ENCODE assay signal across 10 cellular contexts in the genomic region with DNA sequence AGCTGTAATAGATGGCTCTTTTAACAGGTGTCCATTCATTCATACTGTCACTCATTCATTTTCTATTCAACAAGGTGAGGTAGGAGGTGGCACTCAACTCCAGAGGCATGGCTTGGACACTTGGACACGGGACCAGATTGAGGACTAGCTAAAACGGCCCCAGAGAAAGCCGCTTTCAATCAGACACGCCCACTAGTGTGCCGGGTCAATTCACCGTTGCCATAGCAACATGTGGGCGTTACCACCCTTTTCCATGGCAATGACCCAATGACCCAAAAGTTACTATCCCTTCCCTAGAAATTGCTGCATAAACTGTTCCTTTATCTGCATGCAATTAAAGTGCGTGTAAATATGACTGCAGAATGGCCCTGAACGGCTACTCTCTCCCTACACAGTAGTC. TPM values are rescaled to one million over a fixed set of nuclear protein-coding genes. Genes with fewer than 3 reads are reported as not detected.
DNase-seq lines count a peak whose midpoint lies in the region; ATAC-seq and TF ChIP-seq lines count a peak whose summit lies in the region.
"Had no signal": no experiment of that assay in that cellular context is flagged by ENCODE, and none has a peak within 500 bp of the region (broad histone marks: within the 10 kb centered on the region; RNA-seq: fewer than 3 reads in every experiment).

No MANE protein-coding gene starts in this region.

- no peak overlapping the region for H4K5ac ChIP-seq in H9 (ENCODE audit: insufficient read length, low read depth, low read length)

- no peak overlapping the region for H3K23ac ChIP-seq in H9 (ENCODE audit: insufficient read length, low read depth, low read length)

- H3K4me2 ChIP-seq in H9 (ENCODE audit: insufficient read depth, insufficient read length, low read length) = peak overlapping the region; percentile 63
- H3K4me2 ChIP-seq in mammary epithelial cell (ENCODE audit: insufficient read depth, low read depth, low read length) = no peak overlapping the region

- no peak overlapping the region for H3K18ac ChIP-seq in H9 (ENCODE audit: insufficient read length, low read depth, low read length)

- H3K4me3 ChIP-seq in mammary epithelial cell (replicated peaks in 1 of 3; ENCODE audit: insufficient read depth in 1 of 3, low read depth in 2 of 3, low read length in 3 of 3) = no peak overlapping the region
- peak overlapping the region; percentile 32 for H3K4me3 ChIP-seq in iPS-18c (ENCODE audit: insufficient read depth, low read depth, low read length)
- H3K4me3 ChIP-seq in rectal smooth muscle tissue (ENCODE audit: low read length) = no peak overlapping the region

- H3K9ac ChIP-seq in H9 (ENCODE audit: extremely low read depth, insufficient read length, low read length) (no peak overlapping the region), mammary epithelial cell (ENCODE audit: insufficient read depth, low read length) (no peak overlapping the region), rectal smooth muscle tissue (ENCODE audit: low read length) (no peak overlapping the region)

- H2BK5ac ChIP-seq in H9 (ENCODE audit: insufficient read length, low read length) = no peak overlapping the region

- CTCF ChIA-PET in mammary epithelial cell (lab: Charles Lee; ENCODE audit: low non-redundant PET) = no interaction called here

- H2AFZ ChIP-seq in H9 (ENCODE audit: low read length) = no peak overlapping the region
- peak overlapping the region; percentile 93 for H2AFZ ChIP-seq in mammary epithelial cell (ENCODE audit: low read depth, low read length)

- DNase-seq in H9 (peak; percentile 60), mammary epithelial cell (no peak), NCI-H187 treated with DMSO at 0.1 percent for 48 hours (lab: John Stamatoyannopoulos, UW) (no peak)
- DNase-seq in activated naive CD4-positive, alpha-beta T cell (lab: John Stamatoyannopoulos, UW) = no peak

- H4K20me1 ChIP-seq in H9 (ENCODE audit: control insufficient read depth, insufficient read depth, insufficient read length) (no peaks in the 10 kb centered on the region), mammary epithelial cell (ENCODE audit: insufficient read depth, low read length) (no peaks in the 10 kb centered on the region)

- H3K79me2 ChIP-seq in H9 (ENCODE audit: insufficient read depth, low read length) (no peaks in the 10 kb centered on the region), mammary epithelial cell (ENCODE audit: insufficient read depth, low read length) (no peaks in the 10 kb centered on the region)

- H3T11ph ChIP-seq in H9 (ENCODE audit: low read length) = peak overlapping the region; percentile 11

- H3K27ac Mint-ChIP-seq in H9 = peak overlapping the region; percentile 98
- H3K27ac Mint-ChIP-seq: stimulated activated effector memory CD8-positive, alpha-beta T cell treated with anti-CD3 and anti-CD28 coated beads, Interleukin-12 subunit alpha, Interleukin-12 subunit beta, amount 100 ng/mL, for 72 hours had no signal

- peak overlapping the region; percentile 13 for H3K56ac ChIP-seq in H9 (ENCODE audit: insufficient read length, low read depth, low read length)

- no peak overlapping the region for H2BK20ac ChIP-seq in H9 (ENCODE audit: low read depth, low read length, poor library complexity, severe bottlenecking)

- ATAC-seq in HG03135 (IDR thresholded peaks at IDR 0.05; ENCODE audit: unreplicated experiment) (no peak), HG02571 (IDR thresholded peaks at IDR 0.05; ENCODE audit: unreplicated experiment) (no peak)
- ATAC-seq: stimulated activated effector memory CD8-positive, alpha-beta T cell treated with anti-CD3 and anti-CD28 coated beads, Interleukin-12 subunit alpha, Interleukin-12 subunit beta, amount 100 ng/mL, for 72 hours had no signal

- no peaks in the 10 kb centered on the region for H3K27me3 ChIP-seq in H9 (ENCODE audit: insufficient read depth, low read length)
- H3K27me3 ChIP-seq in mammary epithelial cell (ENCODE audit: insufficient read depth, low read length) = no peaks in the 10 kb centered on the region
- no peaks in the 10 kb centered on the region for H3K27me3 ChIP-seq in rectal smooth muscle tissue (ENCODE audit: control insufficient read depth, insufficient read depth, low read length)
- H3K27me3 ChIP-seq: neutrophil had no signal

- H3K27ac ChIP-seq in H9 (ENCODE audit: insufficient read length, low read depth, low read length) (peak overlapping the region; percentile 49), mammary epithelial cell (ENCODE audit: insufficient read depth, low read depth, low read length) (no peak overlapping the region), rectal smooth muscle tissue (ENCODE audit: low read depth, low read length) (peak overlapping the region; percentile 45)
- H3K27ac ChIP-seq: neutrophil had no signal

- H2BK12ac ChIP-seq in H9 (ENCODE audit: insufficient read length, low read depth, low read length) = no peak overlapping the region

- H3K4me1 ChIP-seq in H9 (ENCODE audit: insufficient read depth, low read length) (peaks cover 16% of the 10 kb centered on the region), mammary epithelial cell (ENCODE audit: insufficient read depth, low read length) (peaks cover 15% of the 10 kb centered on the region), rectal smooth muscle tissue (ENCODE audit: control insufficient read depth, insufficient read depth, low read length) (peaks cover 7% of the 10 kb centered on the region)

- peak overlapping the region; percentile 63 for H2BK120ac ChIP-seq in H9 (ENCODE audit: low read depth, low read length, poor library complexity, severe bottlenecking)

- dilution Hi-C loops in mammary epithelial cell (cut with HindIII; ENCODE audit: low sequenced_read_pairs) = no loop called here

- WGBS in H9 (ENCODE audit: extremely low coverage, insufficient read length, low lambda C conversion rate) = no CpG with 5 or more reads among the region's 9 CpGs
- WGBS in mammary epithelial cell (ENCODE audit: low coverage, missing lambda C conversion rate) = 79% methylated on average over 8 of the region's 9 CpGs

- no peak overlapping the region for H4K91ac ChIP-seq in H9 (ENCODE audit: insufficient read length, low read depth, low read length)

- H3K4ac ChIP-seq in H9 (ENCODE audit: low read depth, low read length) = no peak overlapping the region; the same call in 1 of the 2 replicates

- no peaks in the 10 kb centered on the region for H3K27me3 Mint-ChIP-seq in H9 (ENCODE audit: low read depth)

- peaks cover 44 to 55% of the 10 kb centered on the region in 2 experiments for H3K4me1 Mint-ChIP-seq in H9

- H3K36me3 ChIP-seq in mammary epithelial cell (ENCODE audit: insufficient read depth, low read length) = no peaks in the 10 kb centered on the region
- no peaks in the 10 kb centered on the region for H3K36me3 ChIP-seq in rectal smooth muscle tissue (ENCODE audit: control insufficient read depth, insufficient read depth, low read length)
- H3K36me3 ChIP-seq: neutrophil had no signal

- 0 out of 7 replicates have a peak, but pooled peaks cover 0 to 1% (median 0%) of the 10 kb centered on the region in 3 experiments for H3K36me3 Mint-ChIP-seq in H9 (ENCODE audit: insufficient read depth in 1 of 3, low read depth in 3 of 3)
- H3K36me3 Mint-ChIP-seq: stimulated activated effector memory CD8-positive, alpha-beta T cell treated with anti-CD3 and anti-CD28 coated beads, Interleukin-12 subunit alpha, Interleukin-12 subunit beta, amount 100 ng/mL, for 72 hours had no signal

- no peaks in the 10 kb centered on the region for H3K79me1 ChIP-seq in H9 (ENCODE audit: insufficient read depth, low read depth, low read length, poor library complexity, severe bottlenecking)

- H3K9me3 ChIP-seq in H9 (ENCODE audit: control insufficient read depth, low read depth, low read length) (no peaks in the 10 kb centered on the region), mammary epithelial cell (replicated peaks; ENCODE audit: insufficient read depth, low read length) (no peaks in the 10 kb centered on the region), iPS-18c (ENCODE audit: control insufficient read depth, insufficient read depth, low read length) (no peaks in the 10 kb centered on the region)
- H3K9me3 ChIP-seq: neutrophil had no signal

- no TSS peak for BruUV-seq in mammary epithelial cell (replicated peaks; lab: Mats Ljungman, UMichigan)

- H3K14ac ChIP-seq in H9 (ENCODE audit: insufficient read depth, low read length) = peak overlapping the region; percentile 84; the same call in 1 of the 2 replicates

- H2BK15ac ChIP-seq in H9 (ENCODE audit: low read depth, low read length) = no peak overlapping the region

- no peaks in the 10 kb centered on the region for H3K9me3 Mint-ChIP-seq in H9
- H3K9me3 Mint-ChIP-seq: stimulated activated effector memory CD8-positive, alpha-beta T cell treated with anti-CD3 and anti-CD28 coated beads, Interleukin-12 subunit alpha, Interleukin-12 subunit beta, amount 100 ng/mL, for 72 hours had no signal

- in situ Hi-C loops in mammary epithelial cell (cut with MboI; ENCODE audit: low sequenced_read_pairs in 2 of 2) = no loop called here

- H3K4me3 Mint-ChIP-seq in H9 = peak overlapping the region in 1 of 2 experiments; percentile 73; a peak in 3 of 5 replicates
- H3K4me3 Mint-ChIP-seq: stimulated activated effector memory CD8-positive, alpha-beta T cell treated with anti-CD3 and anti-CD28 coated beads, Interleukin-12 subunit alpha, Interleukin-12 subunit beta, amount 100 ng/mL, for 72 hours had no signal

- intact Hi-C loops in mammary epithelial cell (cut with micrococcal nuclease) = no loop called here

- H2AK5ac ChIP-seq in H9 (ENCODE audit: insufficient read length, low read length) = no peak overlapping the region

- TF ChIP-seq CTCF in H9 (conservative IDR thresholded peaks at IDR 0.05) = no peak
- no peak for TF ChIP-seq CTCF in mammary epithelial cell (conservative IDR thresholded peaks at IDR 0.05 in 1 of 2, IDR thresholded peaks at IDR 0.05 in 1 of 2; ENCODE audit: extremely low read depth in 1 of 2, insufficient read depth in 1 of 2, low read depth in 1 of 2, low read length in 2 of 2)

- peaks cover 5% of the 10 kb centered on the region for H3K23me2 ChIP-seq in H9 (ENCODE audit: insufficient read length, low read depth, low read length, poor library complexity, severe bottlenecking)

- no peak overlapping the region for H4K8ac ChIP-seq in H9 (replicated peaks; ENCODE audit: insufficient read length, low read depth, low read length)

RNA-seq across cellular contexts. Expression of a gene that starts 49.2 kb away (rescaled TPM):
- total RNA-seq in H9 (2021) (20.4 and 23.8 TPM in 2 replicates), mammary epithelial cell (10 to 100 TPM; 11.8 to 23.3 TPM)
- polyA plus RNA-seq in mammary epithelial cell = 17.7 TPM
- 48.8 TPM for polyA minus RNA-seq in mammary epithelial cell
